8 cellular contexts compared by ENCODE assay signal in genomic region chr4:47383829-47384427, GRCh38.
DNase-seq lines count a peak whose midpoint lies in the region; ATAC-seq and TF ChIP-seq lines count a peak whose summit lies in the region.

No MANE protein-coding gene starts in this region.

- no peaks in the 10 kb centered on the region for H3K36me3 Mint-ChIP-seq in activated naive CD4-positive, alpha-beta T cell treated with anti-CD3 and anti-CD28 coated beads for 36 hours (ENCODE audit: low read depth)

- H3K36me3 ChIP-seq in testis (ENCODE audit: low read depth, missing control alignments), result no peaks in the 10 kb centered on the region

- no peaks in the 10 kb centered on the region for H3K4me1 ChIP-seq in testis

- no peak for ATAC-seq in HG03460 (IDR thresholded peaks at IDR 0.05; ENCODE audit: unreplicated experiment)

- no peaks in the 10 kb centered on the region for H3K9me3 Mint-ChIP-seq in activated naive CD4-positive, alpha-beta T cell treated with anti-CD3 and anti-CD28 coated beads for 36 hours

- H3K4me3 Mint-ChIP-seq in activated naive CD4-positive, alpha-beta T cell treated with anti-CD3 and anti-CD28 coated beads for 36 hours, result no peak overlapping the region

- peak; percentile 66 for DNase-seq in ELR (ENCODE audit: low read depth)
- peak; percentile 8 for DNase-seq in HS-5 (ENCODE audit: low read depth)
- DNase-seq in RPMI7951 (ENCODE audit: low read depth), result peak; percentile 28
- DNase-seq in fibroblast of peridontal ligament (ENCODE audit: extremely low read depth), result peak; percentile 67
- DNase-seq in testis, result no peak
- DNase-seq in activated CD4-positive, alpha-beta T cell treated with anti-CD3 and anti-CD28 coated beads, Interleukin-2, amount 50 U/mL, for 4 hours, result no peak
- no peak for DNase-seq in activated naive CD4-positive, alpha-beta T cell treated with anti-CD3 and anti-CD28 coated beads for 36 hours

- H3K27me3 ChIP-seq in testis, result no peaks in the 10 kb centered on the region

- no peaks in the 10 kb centered on the region for H3K9me3 ChIP-seq in testis

- WGBS in testis, 2 donors, result 19 to 22% methylated on average over 4 of the region's 4 CpGs

- CTCF ChIA-PET in activated naive CD4-positive, alpha-beta T cell treated with anti-CD3 and anti-CD28 coated beads for 36 hours (lab: Charles Lee), result interaction anchor here (0.6 to 1.5 kb wide), 18 partner anchors 9 to 574 kb away, joined by 3 to 8 read pairs (median 4); no protein-coding TSS in a partner anchor

- peak in 2 of 3 experiments; percentile 16 to 63 for TF ChIP-seq CTCF in testis (IDR thresholded peaks at IDR 0.05)

- no peak overlapping the region for H3K27ac Mint-ChIP-seq in activated naive CD4-positive, alpha-beta T cell treated with anti-CD3 and anti-CD28 coated beads for 36 hours

- no peak for TF ChIP-seq POLR2A in testis (IDR thresholded peaks at IDR 0.05)

- H3K4me3 ChIP-seq in testis, result no peak overlapping the region

- peaks cover 14% of the 10 kb centered on the region for H3K27me3 Mint-ChIP-seq in activated naive CD4-positive, alpha-beta T cell treated with anti-CD3 and anti-CD28 coated beads for 36 hours (ENCODE audit: low read depth)

- H3K4me1 Mint-ChIP-seq in activated naive CD4-positive, alpha-beta T cell treated with anti-CD3 and anti-CD28 coated beads for 36 hours (ENCODE audit: low read depth), result no peaks in the 10 kb centered on the region

- no peak overlapping the region for H3K27ac ChIP-seq in testis

- intact Hi-C loops in testis (cut with DNase I; ENCODE audit: low total_unique reads), result no loop called here
- intact Hi-C loops in activated naive CD4-positive, alpha-beta T cell treated with anti-CD3 and anti-CD28 coated beads for 36 hours (cut with micrococcal nuclease), result loop anchor here (1.0 to 2.0 kb wide), 5 partner anchors 262 to 1055 kb away; no protein-coding TSS in a partner anchor

Comparison
In these comparisons a context has a peak if more than half of its experiments do, and no peak if none do; other contexts are left out.
1. DNase-seq: peak in ELR (single experiment), HS-5 (single experiment), RPMI7951 (single experiment) and fibroblast of peridontal ligament (single experiment); none in testis (single experiment), activated CD4-positive, alpha-beta T cell treated with anti-CD3 and anti-CD28 coated beads, Interleukin-2, amount 50 U/mL, for 4 hours (0 of 2) and activated naive CD4-positive, alpha-beta T cell treated with anti-CD3 and anti-CD28 coated beads for 36 hours (single experiment).